In the genomic region with DNA sequence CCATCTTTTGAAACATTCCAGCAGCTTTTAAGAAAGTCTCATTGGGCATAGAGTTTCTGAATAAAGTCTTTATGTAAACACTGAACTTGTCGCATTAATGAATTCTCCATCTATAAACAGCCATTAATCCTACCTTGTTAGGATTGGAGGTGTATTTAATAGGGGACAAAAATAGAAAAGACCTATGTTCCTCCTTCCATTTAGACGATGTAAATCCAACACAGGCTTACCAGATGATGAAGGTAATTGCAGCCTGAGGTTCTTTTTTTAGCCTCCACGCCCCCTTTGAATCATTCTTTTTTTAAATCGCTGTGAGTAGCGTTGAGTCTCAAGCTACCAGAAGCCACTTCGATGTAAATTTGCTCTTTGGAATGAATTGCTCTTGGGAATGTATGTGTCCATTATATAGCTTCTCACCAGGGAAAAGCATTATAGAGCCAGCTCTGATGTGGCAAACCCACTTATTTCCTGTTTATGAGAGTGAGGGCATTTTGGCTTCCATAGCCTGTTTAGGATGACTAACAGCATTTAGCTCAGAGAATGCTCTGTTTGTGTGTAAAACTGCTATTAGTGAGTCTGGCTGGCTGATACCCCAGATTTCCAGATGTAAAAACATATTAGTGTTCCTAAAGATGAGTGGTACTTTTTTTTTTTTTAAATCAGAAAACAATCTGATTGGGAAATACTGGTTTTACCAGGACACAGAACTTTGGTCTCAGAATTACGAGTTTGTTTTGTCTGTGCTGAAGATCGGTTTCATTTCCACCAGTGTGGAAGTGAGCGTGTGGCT, we compare ENCODE assay signal across 9 cellular contexts.
DNase-seq lines count a peak whose midpoint lies in the region; ATAC-seq and TF ChIP-seq lines count a peak whose summit lies in the region.
"Had no signal": no experiment of that assay in that cellular context is flagged by ENCODE, and none has a peak within 500 bp of the region (broad histone marks: within the 10 kb centered on the region; RNA-seq: fewer than 3 reads in every experiment).

No MANE protein-coding gene starts in this region.

- peaks cover 3% of the 10 kb centered on the region for H3K36me3 Mint-ChIP-seq in stimulated activated naive CD8-positive, alpha-beta T cell treated with anti-CD3 and anti-CD28 coated beads, Interleukin-15, Interleukin-2, amounts not matched to agents 100 ng/mL and 50 ng/mL, for 24 hours (ENCODE audit: low read depth)

- no peaks in the 10 kb centered on the region for H3K27me3 ChIP-seq in adipocyte (replicated peaks; ENCODE audit: control insufficient read depth, insufficient read depth, low read length)
- H3K27me3 ChIP-seq in left lung = no peaks in the 10 kb centered on the region

- H3K4me3 ChIP-seq in adipocyte (ENCODE audit: low read length) (peak overlapping the region; percentile 62), left lung (no peak overlapping the region)

- H3K27ac Mint-ChIP-seq in stimulated activated naive CD8-positive, alpha-beta T cell treated with anti-CD3 and anti-CD28 coated beads, Interleukin-15, Interleukin-2, amounts not matched to agents 100 ng/mL and 50 ng/mL, for 24 hours = peak overlapping the region; percentile 65

- no peaks in the 10 kb centered on the region for H3K27me3 Mint-ChIP-seq in stimulated activated naive CD8-positive, alpha-beta T cell treated with anti-CD3 and anti-CD28 coated beads, Interleukin-15, Interleukin-2, amounts not matched to agents 100 ng/mL and 50 ng/mL, for 24 hours

- peak overlapping the region; percentile 51 for H3K9ac ChIP-seq in adipocyte (ENCODE audit: low read length)

- H3K9me3 ChIP-seq in adipocyte (ENCODE audit: control insufficient read depth, low read length) (no peaks in the 10 kb centered on the region), left lung (no peaks in the 10 kb centered on the region)

- no peak for ATAC-seq in stimulated activated naive CD8-positive, alpha-beta T cell treated with anti-CD3 and anti-CD28 coated beads, Interleukin-15, Interleukin-2, amounts not matched to agents 100 U/mL and 50 U/mL, for 24 hours
- ATAC-seq in left lung (peak; percentile 56), HG02938 (IDR thresholded peaks at IDR 0.05; ENCODE audit: unreplicated experiment) (no peak), GM21717 (IDR thresholded peaks at IDR 0.05; ENCODE audit: unreplicated experiment) (no peak)
- ATAC-seq: left colon had no signal

- intact Hi-C loops in left lung (cut with DNase I) = loop anchor here in 1 of 2 donors (5.0 kb wide), 1 partner anchor 58 kb away; no protein-coding TSS in a partner anchor

- TF ChIP-seq CTCF in left lung (IDR thresholded peaks at IDR 0.05) = no peak

- no peaks in the 10 kb centered on the region for H3K9me3 Mint-ChIP-seq in stimulated activated naive CD8-positive, alpha-beta T cell treated with anti-CD3 and anti-CD28 coated beads, Interleukin-15, Interleukin-2, amounts not matched to agents 100 ng/mL and 50 ng/mL, for 24 hours

- no peaks in the 10 kb centered on the region for H3K36me3 ChIP-seq in adipocyte (ENCODE audit: control insufficient read depth, insufficient read depth, low read length, severe bottlenecking)
- H3K36me3 ChIP-seq in left lung = no peaks in the 10 kb centered on the region

- H3K4me1 ChIP-seq in adipocyte (ENCODE audit: control insufficient read depth, insufficient read depth, low read length) (peaks cover 17% of the 10 kb centered on the region), left lung (peaks cover 0 to 10% of the 10 kb centered on the region in 2 donors)

- no peak for DNase-seq in stimulated activated naive CD8-positive, alpha-beta T cell treated with anti-CD3 and anti-CD28 coated beads, Interleukin-15, Interleukin-2, amounts not matched to agents 100 U/mL and 50 U/mL, for 24 hours
- DNase-seq in adipocyte (ENCODE audit: low read depth) (peak; percentile 74), left lung (no peak), cortex of kidney (lab: John Stamatoyannopoulos, UW) (no peak)
- DNase-seq in central memory CD4-positive, alpha-beta T cell = no peak
- DNase-seq: left colon had no signal

- peaks cover 55% of the 10 kb centered on the region for H3K4me1 Mint-ChIP-seq in stimulated activated naive CD8-positive, alpha-beta T cell treated with anti-CD3 and anti-CD28 coated beads, Interleukin-15, Interleukin-2, amounts not matched to agents 100 ng/mL and 50 ng/mL, for 24 hours (ENCODE audit: low read depth)

- H3K27ac ChIP-seq in left lung = peak overlapping the region in 1 of 2 donors; percentile 49

- peak overlapping the region; percentile 7 for H3K4me3 Mint-ChIP-seq in stimulated activated naive CD8-positive, alpha-beta T cell treated with anti-CD3 and anti-CD28 coated beads, Interleukin-15, Interleukin-2, amounts not matched to agents 100 ng/mL and 50 ng/mL, for 24 hours
